ENCODE assay signal across 12 cellular contexts in the genomic region with DNA sequence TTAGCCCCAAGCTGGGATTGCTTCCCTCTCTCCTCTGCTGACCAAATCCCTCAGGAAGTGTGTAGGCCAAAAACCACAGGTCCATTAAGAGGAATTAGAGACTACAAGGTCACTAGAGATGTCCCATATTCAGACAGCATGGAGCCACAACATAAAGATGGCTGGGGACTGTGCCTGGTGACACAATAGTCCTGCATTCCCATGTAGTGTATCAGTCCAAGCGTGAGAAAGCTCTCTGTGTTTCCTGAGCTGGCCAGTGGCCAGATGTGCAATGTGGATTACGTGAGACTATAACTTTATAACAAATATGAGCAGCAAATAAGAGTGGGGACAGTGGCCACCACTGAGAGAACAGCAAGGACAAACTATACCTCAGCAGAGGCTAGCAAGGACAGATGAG. TPM values are rescaled to one million over a fixed set of nuclear protein-coding genes. Genes with fewer than 3 reads are reported as not detected.
DNase-seq lines count a peak whose midpoint lies in the region; ATAC-seq and TF ChIP-seq lines count a peak whose summit lies in the region.
"Had no signal": no experiment of that assay in that cellular context is flagged by ENCODE, and none has a peak within 500 bp of the region (broad histone marks: within the 10 kb centered on the region; RNA-seq: fewer than 3 reads in every experiment).

No MANE protein-coding gene starts in this region.

- no peak for ATAC-seq in sciatic nerve

- no peaks in the 10 kb centered on the region for H3K36me3 ChIP-seq in OCI-LY7 (ENCODE audit: insufficient read depth, low read length)
- H3K36me3 ChIP-seq: right lobe of liver had no signal

- H4K20me1 ChIP-seq in OCI-LY7 (ENCODE audit: insufficient read depth, low read length): no peaks in the 10 kb centered on the region

- no peak for TF ChIP-seq CTCF in fibroblast of villous mesenchyme (IDR thresholded peaks at IDR 0.05; ENCODE audit: insufficient read depth, low read depth, low read length)
- TF ChIP-seq CTCF in OCI-LY7 (conservative IDR thresholded peaks at IDR 0.05; ENCODE audit: low read length): no peak

- H3K79me2 ChIP-seq in OCI-LY7 (ENCODE audit: insufficient read depth, low read depth, low read length): no peaks in the 10 kb centered on the region

- no peak overlapping the region for H2AFZ ChIP-seq in OCI-LY7 (ENCODE audit: low read length)

- POLR2A ChIA-PET in OCI-LY7 (lab: Charles Lee): no interaction called here

- peak; percentile 69 for DNase-seq in GM04503 (ENCODE audit: low read depth)
- peak; percentile 79 for DNase-seq in SW480 (ENCODE audit: low spot score)
- peak; percentile 70 for DNase-seq in fibroblast of villous mesenchyme (ENCODE audit: low read depth)
- DNase-seq in sciatic nerve (ENCODE audit: low spot score): peak; percentile 37
- DNase-seq in NCI-H1092 (lab: John Stamatoyannopoulos, UW): no peak
- DNase-seq in OCI-LY7 (ENCODE audit: low spot score): no peak
- no peak for DNase-seq in activated CD4-positive, alpha-beta T cell treated with anti-CD3 and anti-CD28 coated beads, Interleukin-2, amount 50 U/mL, for 48 hours
- no peak for DNase-seq in stimulated activated CD8-positive, alpha-beta memory T cell treated with anti-CD3 and anti-CD28 coated beads, Interleukin-4, amount 100 ng/mL, for 48 hours
- DNase-seq: DMS53, NCI-H526 treated with DMSO at 0.1 percent for 48 hours had no signal

- no peak overlapping the region for H3K4me2 ChIP-seq in OCI-LY7 (ENCODE audit: low read length)

- H3K4me3 ChIP-seq in fibroblast of villous mesenchyme (ENCODE audit: low read depth, low read length): no peak overlapping the region
- H3K4me3 ChIP-seq in OCI-LY7 (ENCODE audit: low read depth, low read length, poor library complexity, severe bottlenecking): no peak overlapping the region
- H3K4me3 ChIP-seq: right lobe of liver had no signal

- no peaks in the 10 kb centered on the region for H3K4me1 ChIP-seq in OCI-LY7 (ENCODE audit: insufficient read depth, low read length, poor library complexity, severe bottlenecking)
- H3K4me1 ChIP-seq: right lobe of liver had no signal

- CTCF ChIA-PET in OCI-LY7 (lab: Charles Lee; ENCODE audit: unreplicated experiment): interaction anchor here (1.6 kb wide), 1 partner anchor 14 kb away, joined by 5 read pairs; no protein-coding TSS in a partner anchor

- BruUV-seq in OCI-LY7 (replicated peaks; lab: Mats Ljungman, UMichigan): no TSS peak

- H3K9me3 ChIP-seq in OCI-LY7 (ENCODE audit: low read length): no peaks in the 10 kb centered on the region
- H3K9me3 ChIP-seq: right lobe of liver had no signal

- no peak overlapping the region for H3K27ac ChIP-seq in OCI-LY7 (ENCODE audit: low read depth, low read length, poor library complexity, severe bottlenecking)
- H3K27ac ChIP-seq: right lobe of liver had no signal

- no peaks in the 10 kb centered on the region for H3K9me2 ChIP-seq in OCI-LY7 (ENCODE audit: insufficient read depth, low read length)

- intact Hi-C loops in sciatic nerve (cut with DNase I): no loop called here
- intact Hi-C loops in OCI-LY7 (cut with micrococcal nuclease; ENCODE audit: unreplicated experiment): no loop called here

RNA-seq across cellular contexts. Expression of a gene that starts 7.6 kb away (rescaled TPM):
- total RNA-seq in fibroblast of villous mesenchyme (not detected in 2 replicates), sciatic nerve (not detected), OCI-LY7 (2022) (not detected in 2 replicates)
- total RNA-seq in OCI-LY7 (2014; rRNA removed; shearing (Covaris generic)): not detected in 2 replicates
- total RNA-seq: aorta, right lobe of liver had no signal

RNA-seq across cellular contexts. Expression of a gene that starts 20.9 kb away (rescaled TPM):
- total RNA-seq in fibroblast of villous mesenchyme (not detected in 2 replicates), sciatic nerve (not detected), OCI-LY7 (2022) (not detected in 2 replicates)
- total RNA-seq in OCI-LY7 (2014; rRNA removed; shearing (Covaris generic)): not detected in 2 replicates
- total RNA-seq: aorta, right lobe of liver had no signal

RNA-seq across cellular contexts. Expression of a gene that starts 53.1 kb away (rescaled TPM):
- not detected in 2 replicates for total RNA-seq in fibroblast of villous mesenchyme
- not detected for total RNA-seq in sciatic nerve
- total RNA-seq in OCI-LY7 (2014; rRNA removed; shearing (Covaris generic)): not detected in 2 replicates
- total RNA-seq in OCI-LY7 (2022): not detected in 2 replicates
- total RNA-seq: aorta, right lobe of liver had no signal

Comparison
In these comparisons a context has a peak if more than half of its experiments do, and no peak if none do; other contexts are left out.
1. DNase-seq: peak in GM04503 (single experiment), SW480 (single experiment), fibroblast of villous mesenchyme (single experiment) and sciatic nerve (single experiment); none in NCI-H1092 (single experiment), OCI-LY7 (single experiment), activated CD4-positive, alpha-beta T cell treated with anti-CD3 and anti-CD28 coated beads, Interleukin-2, amount 50 U/mL, for 48 hours (0 of 2) and stimulated activated CD8-positive, alpha-beta memory T cell treated with anti-CD3 and anti-CD28 coated beads, Interleukin-4, amount 100 ng/mL, for 48 hours (single experiment).